ENCODE assay signal across 8 cellular contexts in the genomic region with DNA sequence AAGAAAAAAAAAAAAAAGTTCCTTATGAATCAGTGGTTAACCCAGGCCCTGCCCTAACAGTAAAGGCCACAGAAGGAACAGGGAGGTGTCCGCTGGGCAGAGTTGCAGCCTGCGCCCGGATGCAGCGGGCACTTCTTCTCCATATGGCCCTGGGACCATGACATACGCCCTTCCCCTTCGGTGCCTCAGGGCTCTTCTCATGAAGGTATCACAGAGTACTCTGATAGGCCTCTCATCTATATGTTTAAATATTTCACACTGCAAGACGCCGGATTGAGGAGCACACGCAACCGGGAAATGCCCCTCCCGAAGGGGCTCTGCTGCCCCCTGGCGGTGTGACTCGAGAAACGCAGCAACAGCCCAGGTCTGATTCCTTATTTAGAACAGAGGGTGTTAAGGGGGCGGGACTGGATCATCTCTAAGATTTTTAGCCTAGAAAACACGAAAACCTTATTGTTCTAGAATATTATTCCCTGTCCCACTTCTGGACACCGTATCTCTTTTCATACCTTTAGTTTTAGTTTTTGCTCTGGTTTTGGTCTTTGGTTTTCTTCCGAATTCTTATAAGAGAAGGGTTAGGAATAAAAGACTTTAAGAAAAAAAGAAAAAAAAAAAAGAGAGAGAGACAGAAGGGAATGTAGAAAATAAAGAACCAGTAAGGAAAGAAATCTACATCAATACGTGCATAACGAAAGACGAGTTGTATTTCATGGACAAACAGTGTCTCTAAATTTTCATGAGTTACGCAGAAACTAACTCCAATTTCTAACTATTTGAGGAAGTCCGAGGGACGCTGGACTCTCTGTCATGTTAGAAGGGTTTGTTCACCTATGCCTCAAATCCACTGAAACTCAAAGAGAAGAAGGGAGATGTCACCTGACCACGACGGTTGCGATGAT. TPM values are rescaled to one million over a fixed set of nuclear protein-coding genes. Genes with fewer than 3 reads are reported as not detected.
DNase-seq lines count a peak whose midpoint lies in the region; ATAC-seq and TF ChIP-seq lines count a peak whose summit lies in the region.

No MANE protein-coding gene starts in this region.

- H3K27ac ChIP-seq in naive thymus-derived CD4-positive, alpha-beta T cell (ENCODE audit: low read depth, low read length) = peak overlapping the region; percentile 70

- ATAC-seq in GM21360 (IDR thresholded peaks at IDR 0.05; ENCODE audit: unreplicated experiment) (peak; percentile 76), esophagus mucosa (peak; percentile 81)
- peak; percentile 96 for ATAC-seq in naive thymus-derived CD4-positive, alpha-beta T cell
- ATAC-seq in stimulated activated memory B cell treated with anti-CD40 and anti-IgM and Interleukin-4, amounts not matched to agents 10 μg/mL and 1 μg/mL and 100 μg/mL, for 72 hours = peak; percentile 92

- H3K27me3 Mint-ChIP-seq in IgD-negative memory B cell = no peaks in the 10 kb centered on the region
- H3K27me3 Mint-ChIP-seq in activated T-cell treated with anti-CD3 and anti-CD28 coated beads, Interleukin-2, amount 50 U/mL, for 24 hours = no peaks in the 10 kb centered on the region
- H3K27me3 Mint-ChIP-seq in naive thymus-derived CD4-positive, alpha-beta T cell = no peaks in the 10 kb centered on the region
- H3K27me3 Mint-ChIP-seq in stimulated activated memory B cell treated with anti-CD40 and anti-IgM and Interleukin-4, amounts not matched to agents 10 μg/mL and 1 μg/mL and 100 μg/mL, for 72 hours = no peaks in the 10 kb centered on the region

- peak overlapping the region; percentile 67 to 89 (median 78) for H3K4me3 Mint-ChIP-seq in IgD-negative memory B cell
- H3K4me3 Mint-ChIP-seq in activated T-cell treated with anti-CD3 and anti-CD28 coated beads, Interleukin-2, amount 50 U/mL, for 24 hours = peak overlapping the region; percentile 59
- peak overlapping the region; percentile 75 to 90 (median 84) for H3K4me3 Mint-ChIP-seq in naive thymus-derived CD4-positive, alpha-beta T cell
- peak overlapping the region; percentile 58 for H3K4me3 Mint-ChIP-seq in stimulated activated memory B cell treated with anti-CD40 and anti-IgM and Interleukin-4, amounts not matched to agents 10 μg/mL and 1 μg/mL and 100 μg/mL, for 72 hours

- intact Hi-C loops in naive thymus-derived CD4-positive, alpha-beta T cell (cut with micrococcal nuclease) = loop anchor here (1.0 to 10.0 kb wide), 5 partner anchors 12 to 581 kb away; a partner anchor contains a TSS

- peaks cover 3% of the 10 kb centered on the region for H3K36me3 Mint-ChIP-seq in IgD-negative memory B cell
- peaks cover 64% of the 10 kb centered on the region for H3K36me3 Mint-ChIP-seq in activated T-cell treated with anti-CD3 and anti-CD28 coated beads, Interleukin-2, amount 50 U/mL, for 24 hours (ENCODE audit: low read depth)
- H3K36me3 Mint-ChIP-seq in naive thymus-derived CD4-positive, alpha-beta T cell = peaks cover 0 to 18% (median 13%) of the 10 kb centered on the region in 5 donors
- peaks cover 24% of the 10 kb centered on the region for H3K36me3 Mint-ChIP-seq in stimulated activated memory B cell treated with anti-CD40 and anti-IgM and Interleukin-4, amounts not matched to agents 10 μg/mL and 1 μg/mL and 100 μg/mL, for 72 hours

- CTCF ChIA-PET in naive thymus-derived CD4-positive, alpha-beta T cell (lab: Charles Lee) = interaction anchor here (1.2 to 2.6 kb wide), 2 partner anchors 12 kb away, joined by 3 to 12 read pairs; a partner anchor contains a TSS

- H3K4me1 Mint-ChIP-seq in IgD-negative memory B cell = peaks cover 17 to 30% (median 25%) of the 10 kb centered on the region in 3 donors
- peaks cover 40% of the 10 kb centered on the region for H3K4me1 Mint-ChIP-seq in activated T-cell treated with anti-CD3 and anti-CD28 coated beads, Interleukin-2, amount 50 U/mL, for 24 hours (ENCODE audit: low read depth)
- peaks cover 29 to 59% (median 53%) of the 10 kb centered on the region in 7 donors for H3K4me1 Mint-ChIP-seq in naive thymus-derived CD4-positive, alpha-beta T cell
- peaks cover 35% of the 10 kb centered on the region for H3K4me1 Mint-ChIP-seq in stimulated activated memory B cell treated with anti-CD40 and anti-IgM and Interleukin-4, amounts not matched to agents 10 μg/mL and 1 μg/mL and 100 μg/mL, for 72 hours

- POLR2A ChIA-PET in naive thymus-derived CD4-positive, alpha-beta T cell (lab: Charles Lee) = interaction anchor here (0.6 to 4.1 kb wide), 6 partner anchors 9 to 297 kb away, joined by 3 to 46 read pairs (median 4); a partner anchor contains a TSS

- peak overlapping the region; percentile 34 for H3K4me3 ChIP-seq in naive thymus-derived CD4-positive, alpha-beta T cell (ENCODE audit: low read length)

- peaks cover 6 to 27% of the 10 kb centered on the region in 2 donors for H3K4me1 ChIP-seq in naive thymus-derived CD4-positive, alpha-beta T cell (ENCODE audit: control insufficient read depth in 2 of 2, insufficient read depth in 2 of 2, low read length in 2 of 2)

- no peaks in the 10 kb centered on the region for H3K9me3 ChIP-seq in naive thymus-derived CD4-positive, alpha-beta T cell (ENCODE audit: control insufficient read depth in 2 of 3, low read length in 3 of 3)

- peak overlapping the region; percentile 22 to 92 (median 86) for H3K27ac Mint-ChIP-seq in IgD-negative memory B cell
- peak overlapping the region; percentile 80 for H3K27ac Mint-ChIP-seq in activated T-cell treated with anti-CD3 and anti-CD28 coated beads, Interleukin-2, amount 50 U/mL, for 24 hours
- H3K27ac Mint-ChIP-seq in naive thymus-derived CD4-positive, alpha-beta T cell = peak overlapping the region; percentile 81 to 97 (median 91)
- H3K27ac Mint-ChIP-seq in stimulated activated memory B cell treated with anti-CD40 and anti-IgM and Interleukin-4, amounts not matched to agents 10 μg/mL and 1 μg/mL and 100 μg/mL, for 72 hours = peak overlapping the region; percentile 76

- peaks cover 0 to 27% (median 3%) of the 10 kb centered on the region in 3 experiments for H3K36me3 ChIP-seq in naive thymus-derived CD4-positive, alpha-beta T cell (ENCODE audit: control insufficient read depth in 2 of 3, insufficient read depth in 3 of 3, low read length in 3 of 3)

- H3K27me3 ChIP-seq in naive thymus-derived CD4-positive, alpha-beta T cell (ENCODE audit: control insufficient read depth in 2 of 2, insufficient read depth in 2 of 2, low read length in 2 of 2) = no peaks in the 10 kb centered on the region

- peak; percentile 27 for DNase-seq in CMK (ENCODE audit: low read depth)
- DNase-seq in activated T-cell treated with anti-CD3 and anti-CD28 coated beads, Interleukin-2, amount 50 U/mL, for 24 hours = peak; percentile 91
- DNase-seq in naive thymus-derived CD4-positive, alpha-beta T cell = peak; percentile 80 to 95 (median 89)

- H3K9me3 Mint-ChIP-seq in IgD-negative memory B cell = no peaks in the 10 kb centered on the region
- no peaks in the 10 kb centered on the region for H3K9me3 Mint-ChIP-seq in activated T-cell treated with anti-CD3 and anti-CD28 coated beads, Interleukin-2, amount 50 U/mL, for 24 hours
- H3K9me3 Mint-ChIP-seq in naive thymus-derived CD4-positive, alpha-beta T cell = no peaks in the 10 kb centered on the region
- H3K9me3 Mint-ChIP-seq in stimulated activated memory B cell treated with anti-CD40 and anti-IgM and Interleukin-4, amounts not matched to agents 10 μg/mL and 1 μg/mL and 100 μg/mL, for 72 hours = no peaks in the 10 kb centered on the region

TF ChIP-seq in PFSK-1, 5 proteins besides CTCF, POLR2A, EP300 and RAD21:
- no peak for TF ChIP-seq POLR2AphosphoS5 (IDR thresholded peaks at IDR 0.05; ENCODE audit: low read depth, low read length)
- TF ChIP-seq, protein P1, sequence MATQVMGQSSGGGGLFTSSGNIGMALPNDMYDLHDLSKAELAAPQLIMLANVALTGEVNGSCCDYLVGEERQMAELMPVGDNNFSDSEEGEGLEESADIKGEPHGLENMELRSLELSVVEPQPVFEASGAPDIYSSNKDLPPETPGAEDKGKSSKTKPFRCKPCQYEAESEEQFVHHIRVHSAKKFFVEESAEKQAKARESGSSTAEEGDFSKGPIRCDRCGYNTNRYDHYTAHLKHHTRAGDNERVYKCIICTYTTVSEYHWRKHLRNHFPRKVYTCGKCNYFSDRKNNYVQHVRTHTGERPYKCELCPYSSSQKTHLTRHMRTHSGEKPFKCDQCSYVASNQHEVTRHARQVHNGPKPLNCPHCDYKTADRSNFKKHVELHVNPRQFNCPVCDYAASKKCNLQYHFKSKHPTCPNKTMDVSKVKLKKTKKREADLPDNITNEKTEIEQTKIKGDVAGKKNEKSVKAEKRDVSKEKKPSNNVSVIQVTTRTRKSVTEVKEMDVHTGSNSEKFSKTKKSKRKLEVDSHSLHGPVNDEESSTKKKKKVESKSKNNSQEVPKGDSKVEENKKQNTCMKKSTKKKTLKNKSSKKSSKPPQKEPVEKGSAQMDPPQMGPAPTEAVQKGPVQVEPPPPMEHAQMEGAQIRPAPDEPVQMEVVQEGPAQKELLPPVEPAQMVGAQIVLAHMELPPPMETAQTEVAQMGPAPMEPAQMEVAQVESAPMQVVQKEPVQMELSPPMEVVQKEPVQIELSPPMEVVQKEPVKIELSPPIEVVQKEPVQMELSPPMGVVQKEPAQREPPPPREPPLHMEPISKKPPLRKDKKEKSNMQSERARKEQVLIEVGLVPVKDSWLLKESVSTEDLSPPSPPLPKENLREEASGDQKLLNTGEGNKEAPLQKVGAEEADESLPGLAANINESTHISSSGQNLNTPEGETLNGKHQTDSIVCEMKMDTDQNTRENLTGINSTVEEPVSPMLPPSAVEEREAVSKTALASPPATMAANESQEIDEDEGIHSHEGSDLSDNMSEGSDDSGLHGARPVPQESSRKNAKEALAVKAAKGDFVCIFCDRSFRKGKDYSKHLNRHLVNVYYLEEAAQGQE (IDR thresholded peaks at IDR 0.05; ENCODE audit: insufficient read depth in 1 of 2, low read depth in 2 of 2, low read length in 2 of 2) = no peak
- no peak for TF ChIP-seq TAF1 (IDR thresholded peaks at IDR 0.05; ENCODE audit: borderline replicate concordance, insufficient read depth, low read length)
- peak; percentile 54 for TF ChIP-seq FOXP2 (optimal IDR thresholded peaks at IDR 0.05; ENCODE audit: borderline replicate concordance, extremely low read depth, extremely low read length, insufficient read depth)

RNA-seq across cellular contexts. Expression of a gene that starts 12.0 kb away (rescaled TPM):
- 15.5 TPM for polyA plus RNA-seq in IgD-negative memory B cell
- polyA plus RNA-seq in PFSK-1 (2012; ENCODE audit: insufficient read length, low read depth) = 15.4 TPM
- 11.2 TPM for total RNA-seq in esophagus mucosa
- 10 to 100 TPM; 20.6 to 44.3 (median 39.8) TPM for total RNA-seq in naive thymus-derived CD4-positive, alpha-beta T cell
- polyA plus RNA-seq in naive thymus-derived CD4-positive, alpha-beta T cell = 10 to 100 TPM; 10.5 to 21.8 TPM

RNA-seq across cellular contexts. Expression of a gene that starts 48.2 kb away (rescaled TPM):
- 47.2 TPM for polyA plus RNA-seq in IgD-negative memory B cell
- polyA plus RNA-seq in PFSK-1 (2012; ENCODE audit: insufficient read length, low read depth) = 82.1 TPM
- 74.5 TPM for total RNA-seq in esophagus mucosa
- 10 to 100 TPM; 28.1 to 60.9 (median 36.8) TPM for total RNA-seq in naive thymus-derived CD4-positive, alpha-beta T cell
- 10 to 100 TPM; 36.3 to 43.7 TPM for polyA plus RNA-seq in naive thymus-derived CD4-positive, alpha-beta T cell

Comparison
In these comparisons a context has a peak if more than half of its experiments do, and no peak if none do; other contexts are left out.
1. Peak in every context shown above with its lines: DNase-seq, ATAC-seq, H3K4me3 ChIP-seq and H3K27ac ChIP-seq.
2. DNase-seq: peak in every context shown above with its lines; median percentile 91 in activated T-cell treated with anti-CD3 and anti-CD28 coated beads, Interleukin-2, amount 50 U/mL, for 24 hours; 89 in naive thymus-derived CD4-positive, alpha-beta T cell; 27 in CMK.